Comparison of ENCODE assay signal across 24 cellular contexts in the genomic region with DNA sequence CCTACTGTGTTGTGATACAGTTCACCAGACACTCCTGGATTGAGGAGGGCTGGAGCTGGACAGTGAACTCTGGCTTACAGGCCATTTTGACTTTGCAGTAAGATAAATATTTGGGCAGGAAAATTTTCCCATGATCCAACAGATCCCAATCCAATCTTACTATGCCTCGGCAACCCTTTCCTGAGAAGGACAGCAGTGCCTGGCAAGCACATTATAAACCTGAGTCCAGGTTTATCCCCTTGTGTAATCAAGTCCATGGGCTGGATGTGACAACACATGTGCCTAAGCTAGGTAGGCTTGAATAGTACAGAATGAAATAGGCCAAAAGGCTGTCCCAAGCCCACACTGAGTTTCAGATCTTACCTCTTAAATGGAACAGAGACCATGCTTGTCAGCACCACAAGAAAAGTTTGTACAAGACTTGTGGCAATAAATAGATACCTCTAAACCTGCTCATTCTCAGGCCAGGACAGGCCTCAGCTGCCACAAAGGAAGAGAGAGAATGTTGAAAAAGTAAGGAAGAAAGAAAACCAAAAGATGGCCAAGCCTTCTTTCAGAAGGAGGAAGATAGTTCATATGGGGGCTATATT. TPM values are rescaled to one million over a fixed set of nuclear protein-coding genes. Genes with fewer than 3 reads are reported as not detected.
DNase-seq lines count a peak whose midpoint lies in the region; ATAC-seq and TF ChIP-seq lines count a peak whose summit lies in the region.
"Had no signal": no experiment of that assay in that cellular context is flagged by ENCODE, and none has a peak within 500 bp of the region (broad histone marks: within the 10 kb centered on the region; RNA-seq: fewer than 3 reads in every experiment).

No MANE protein-coding gene starts in this region.

- TF ChIP-seq CTCF in GM12864 (IDR thresholded peaks at IDR 0.05; ENCODE audit: low read depth, low read length, missing control alignments), result no peak
- no peak for TF ChIP-seq CTCF in OCI-LY3 (IDR thresholded peaks at IDR 0.05; ENCODE audit: low read depth, low read length)
- no peak for TF ChIP-seq CTCF in right lobe of liver (IDR thresholded peaks at IDR 0.05)
- TF ChIP-seq CTCF in ovary (IDR thresholded peaks at IDR 0.05), result no peak
- TF ChIP-seq CTCF in lower lobe of right lung (IDR thresholded peaks at IDR 0.05), result no peak

- ATAC-seq in GM19455 (IDR thresholded peaks at IDR 0.05; ENCODE audit: unreplicated experiment) (peak; percentile 47), right lobe of liver (peak; percentile 38 to 95 (median 84)), lower lobe of right lung (no peak)
- ATAC-seq: heart right ventricle, right cardiac atrium had no signal

- H2AFZ ChIP-seq in OCI-LY3 (ENCODE audit: low read depth, low read length), result no peak overlapping the region

- no peak for TF ChIP-seq EP300 in ovary (IDR thresholded peaks at IDR 0.05)

- H4K20me1 ChIP-seq in OCI-LY3 (ENCODE audit: insufficient read depth, low read length), result peaks cover 3% of the 10 kb centered on the region; the same call in 1 of the 2 replicates

- peaks cover 28% of the 10 kb centered on the region for H3K4me1 ChIP-seq in OCI-LY3 (ENCODE audit: low read length)
- H3K4me1 ChIP-seq in right lobe of liver, result peaks cover 0 to 18% (median 0%) of the 10 kb centered on the region in 4 donors
- H3K4me1 ChIP-seq in ovary (ENCODE audit: insufficient read depth), result no peaks in the 10 kb centered on the region
- no peaks in the 10 kb centered on the region for H3K4me1 ChIP-seq in lower lobe of right lung
- H3K4me1 ChIP-seq: heart right ventricle, spleen had no signal

- no peaks in the 10 kb centered on the region for H3K79me2 ChIP-seq in OCI-LY3 (ENCODE audit: low read length)

- DNase-seq in GM12864 (ENCODE audit: low read depth), result peak; percentile 66
- DNase-seq in right lobe of liver, result peak in 1 of 3 donors; percentile 60
- DNase-seq in ovary, result no peak
- DNase-seq in lower lobe of right lung, result no peak
- no peak for DNase-seq in UCSD-AML1 (lab: John Stamatoyannopoulos, UW; ENCODE audit: unreplicated experiment)
- DNase-seq: amygdala; DND-41; effector CD4-positive, alpha-beta T cell; heart right ventricle; NCI-H1092 treated with DMSO at 0.1 percent for 48 hours; NCI-H187 treated with DMSO at 0.1 percent for 48 hours; NCI-H526; NK-92 treated with Interleukin-12 subunit alpha and Interleukin-12 subunit beta, amount 100 ng/mL, for 24 hours; posterior cingulate gyrus; right cardiac atrium; Right ventricle myocardium superior; spleen; stimulated activated CD4-positive, alpha-beta T cell treated with anti-CD3 and anti-CD28 coated beads, Interleukin-2, amount 100 ng/mL, for 48 hours had no signal

- intact Hi-C loops in right lobe of liver (cut with DNase I) (no loop called here), ovary (cut with DNase I) (no loop called here), lower lobe of right lung (cut with DNase I) (no loop called here)

- TF ChIP-seq POLR2A in right lobe of liver (IDR thresholded peaks at IDR 0.05) (no peak), ovary (IDR thresholded peaks at IDR 0.05) (no peak)

- no peak overlapping the region for H3K9ac ChIP-seq in OCI-LY3 (ENCODE audit: low read length)

- H3K27ac ChIP-seq in OCI-LY3 (ENCODE audit: low read length), result no peak overlapping the region
- H3K27ac ChIP-seq in right lobe of liver, result peak overlapping the region in 1 of 3 donors; percentile 83
- no peak overlapping the region for H3K27ac ChIP-seq in ovary
- H3K27ac ChIP-seq in lower lobe of right lung, result no peak overlapping the region
- H3K27ac ChIP-seq: epithelial cell of prostate, heart right ventricle, spleen had no signal

- peak overlapping the region; percentile 72 for H3K4me2 ChIP-seq in OCI-LY3 (ENCODE audit: low read length)

- peaks cover 9% of the 10 kb centered on the region for H3K36me3 ChIP-seq in OCI-LY3 (replicated peaks; ENCODE audit: low read depth, low read length)
- peaks cover 0 to 17% (median 9%) of the 10 kb centered on the region in 4 donors for H3K36me3 ChIP-seq in right lobe of liver
- H3K36me3 ChIP-seq in ovary, result no peaks in the 10 kb centered on the region
- peaks cover 28% of the 10 kb centered on the region for H3K36me3 ChIP-seq in lower lobe of right lung

- H3K4me3 ChIP-seq in GM12864 (ENCODE audit: low read depth, low read length) (no peak overlapping the region), OCI-LY3 (ENCODE audit: low read length) (no peak overlapping the region), right lobe of liver (no peak overlapping the region), ovary (no peak overlapping the region), lower lobe of right lung (no peak overlapping the region)
- H3K4me3 ChIP-seq: heart right ventricle, spleen had no signal

- peaks cover 14% of the 10 kb centered on the region; the same call in 1 of the 2 replicates for H3K9me3 ChIP-seq in OCI-LY3 (ENCODE audit: insufficient read depth, low read length)
- peaks cover 0 to 12% (median 4%) of the 10 kb centered on the region in 4 donors for H3K9me3 ChIP-seq in right lobe of liver
- no peaks in the 10 kb centered on the region for H3K9me3 ChIP-seq in ovary
- H3K9me3 ChIP-seq in lower lobe of right lung, result peaks cover 19% of the 10 kb centered on the region

- WGBS in right lobe of liver (ENCODE audit: insufficient coverage, low coverage, low lambda C conversion rate, missing lambda C conversion rate), result 25% methylated on average over 1 of the region's 1 CpG
- 92 to 100% (median 96%) methylated on average over 1 of the region's 1 CpG for WGBS in ovary, 3 donors

- H3K27me3 ChIP-seq in OCI-LY3 (ENCODE audit: low read depth, low read length) (no peaks in the 10 kb centered on the region), right lobe of liver (no peaks in the 10 kb centered on the region), ovary (no peaks in the 10 kb centered on the region), lower lobe of right lung (ENCODE audit: low read depth) (no peaks in the 10 kb centered on the region)
- H3K27me3 ChIP-seq: heart right ventricle, spleen had no signal

RNA-seq across cellular contexts. Expression of gene CREBL2, which starts 34.9 kb away (rescaled TPM):
- 10 to 100 TPM; 24.3 to 28.5 (median 26.8) TPM for total RNA-seq in right lobe of liver
- total RNA-seq in ovary, result 10 to 100 TPM; 23.7 to 46.6 (median 38.2) TPM
- 10 to 100 TPM; 34.7 to 58.9 TPM for polyA plus RNA-seq in ovary
- 46.3 TPM for total RNA-seq in lower lobe of right lung

RNA-seq across cellular contexts. Expression of gene GPR19, which starts 49.4 kb away (rescaled TPM):
- total RNA-seq in right lobe of liver (under 1 TPM in 1 of 6 experiments, not detected in 5; 0.11 TPM), ovary (under 1 TPM in 2 of 7 donors, not detected in 5; 0.35 to 0.38 TPM), lower lobe of right lung (not detected)
- polyA plus RNA-seq in ovary, result under 1 TPM; 0.06 to 0.13 TPM
- total RNA-seq: bronchial epithelial cell, Right ventricle myocardium superior, subcutaneous adipose tissue had no signal
- polyA plus RNA-seq: CD14-positive monocyte had no signal

Comparison
In these comparisons a context has a peak if more than half of its experiments do, and no peak if none do; other contexts are left out.
1. ATAC-seq: peak in GM19455 (single experiment) and right lobe of liver (4 of 4); none in lower lobe of right lung (0 of 2).